Comparison of ENCODE assay signal across 12 cellular contexts in the genomic region with DNA sequence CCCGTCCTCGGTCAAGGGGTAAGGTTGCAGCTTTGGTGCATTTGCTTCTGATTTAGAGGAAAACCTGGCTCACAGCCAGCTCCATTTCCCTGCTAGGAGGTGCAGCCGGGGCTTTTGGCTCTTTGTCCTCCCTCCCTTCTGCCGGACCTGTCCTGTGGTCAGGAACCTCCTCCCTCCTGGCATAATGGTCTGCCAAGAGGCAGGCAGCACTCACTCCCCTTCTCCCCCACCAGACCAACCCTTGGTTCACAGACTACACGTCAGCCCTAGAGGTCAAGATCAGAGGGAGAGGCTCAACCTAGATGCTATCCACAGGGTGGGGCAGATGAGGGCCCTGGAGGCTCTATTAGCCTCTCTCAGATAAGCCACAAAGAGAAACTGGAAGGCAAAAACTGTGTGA.
DNase-seq lines count a peak whose midpoint lies in the region; ATAC-seq, FAIRE-seq and TF ChIP-seq lines count a peak whose summit lies in the region.
"Had no signal": no experiment of that assay in that cellular context is flagged by ENCODE, and none has a peak within 500 bp of the region (broad histone marks: within the 10 kb centered on the region; RNA-seq: fewer than 3 reads in every experiment).

No MANE protein-coding gene starts in this region.

- no peak overlapping the region for H3K4me3 Mint-ChIP-seq in stimulated activated effector memory CD8-positive, alpha-beta T cell treated with anti-CD3 and anti-CD28 coated beads, Interleukin-12 subunit alpha, Interleukin-12 subunit beta, amount 100 ng/mL, for 72 hours
- H3K4me3 Mint-ChIP-seq: effector memory CD8-positive, alpha-beta T cell had no signal

- FAIRE-seq in small intestine (lab: Jason Lieb, UNC) = no peak

- H2AFZ ChIP-seq in PC-3 (ENCODE audit: low read length) = no peak overlapping the region

- H3K9me3 Mint-ChIP-seq in stimulated activated effector memory CD8-positive, alpha-beta T cell treated with anti-CD3 and anti-CD28 coated beads, Interleukin-12 subunit alpha, Interleukin-12 subunit beta, amount 100 ng/mL, for 72 hours = no peaks in the 10 kb centered on the region
- H3K9me3 Mint-ChIP-seq: effector memory CD8-positive, alpha-beta T cell had no signal

- H3K9ac ChIP-seq in PC-3 (ENCODE audit: low read length) = peak overlapping the region; percentile 25

- H3K27ac Mint-ChIP-seq in stimulated activated effector memory CD8-positive, alpha-beta T cell treated with anti-CD3 and anti-CD28 coated beads, Interleukin-12 subunit alpha, Interleukin-12 subunit beta, amount 100 ng/mL, for 72 hours = no peak overlapping the region
- H3K27ac Mint-ChIP-seq: effector memory CD8-positive, alpha-beta T cell had no signal

- H3K9me3 ChIP-seq in PC-3 (ENCODE audit: low read length) (no peaks in the 10 kb centered on the region), small intestine (ENCODE audit: control insufficient read depth, low read depth) (no peaks in the 10 kb centered on the region)

- H3K4me2 ChIP-seq in PC-3 (ENCODE audit: low read length) = peak overlapping the region; percentile 62

- no peaks in the 10 kb centered on the region for H3K36me3 ChIP-seq in PC-3 (ENCODE audit: low read depth, low read length)
- no peaks in the 10 kb centered on the region for H3K36me3 ChIP-seq in small intestine (ENCODE audit: control insufficient read depth in 2 of 2, insufficient read depth in 2 of 2, low read length in 2 of 2)

- peak; percentile 70 for DNase-seq in NCI-H1436 treated with DMSO at 0.1 percent for 48 hours (lab: John Stamatoyannopoulos, UW)
- no peak for DNase-seq in NCI-H1436 (lab: John Stamatoyannopoulos, UW)
- DNase-seq in PC-3 = peak; percentile 89
- peak; percentile 59 for DNase-seq in fibroblast of the aortic adventitia (ENCODE audit: low read depth)
- peak; percentile 89 for DNase-seq in small intestine
- no peak for DNase-seq in activated T-cell treated with anti-CD3 and anti-CD28 coated beads, Interleukin-2, amount 50 U/mL, for 1 hour
- DNase-seq in stimulated activated effector memory CD8-positive, alpha-beta T cell treated with anti-CD3 and anti-CD28 coated beads, Interleukin-12 subunit alpha, Interleukin-12 subunit beta, amount 100 ng/mL, for 72 hours (ENCODE audit: low spot score in 2 of 2) = no peak
- DNase-seq: effector memory CD8-positive, alpha-beta T cell; hypothalamus; NCI-H524; T-helper 2 cell had no signal

- no peak overlapping the region for H3K4me3 ChIP-seq in PC-3 (ENCODE audit: low read length)
- H3K4me3 ChIP-seq in fibroblast of the aortic adventitia (ENCODE audit: low read depth, low read length) = no peak overlapping the region
- H3K4me3 ChIP-seq in small intestine (ENCODE audit: low read depth in 1 of 2, low read length in 2 of 2) = no peak overlapping the region

- no peaks in the 10 kb centered on the region for H4K20me1 ChIP-seq in PC-3 (ENCODE audit: low read length)

- intact Hi-C loops in PC-3 (cut with micrococcal nuclease) = no loop called here

- peaks cover 68% of the 10 kb centered on the region for H3K4me1 ChIP-seq in PC-3 (ENCODE audit: insufficient read depth, low read length)
- peaks cover 11 to 28% of the 10 kb centered on the region in 2 donors for H3K4me1 ChIP-seq in small intestine (ENCODE audit: control insufficient read depth in 2 of 2, insufficient read depth in 1 of 2, low read depth in 1 of 2, low read length in 1 of 2)

- H3K4me1 Mint-ChIP-seq in stimulated activated effector memory CD8-positive, alpha-beta T cell treated with anti-CD3 and anti-CD28 coated beads, Interleukin-12 subunit alpha, Interleukin-12 subunit beta, amount 100 ng/mL, for 72 hours = no peaks in the 10 kb centered on the region

- no TSS peak for BruUV-seq in PC-3 (replicated peaks; lab: Mats Ljungman, UMichigan)

- no peaks in the 10 kb centered on the region for H3K9me2 ChIP-seq in PC-3 (replicated peaks; ENCODE audit: low read length)

- no peak for TF ChIP-seq CTCF in PC-3 (conservative IDR thresholded peaks at IDR 0.05; ENCODE audit: low read depth, low read length)
- TF ChIP-seq CTCF in fibroblast of the aortic adventitia (IDR thresholded peaks at IDR 0.05; ENCODE audit: insufficient read depth, low read length) = no peak

- no peaks in the 10 kb centered on the region for H3K36me3 Mint-ChIP-seq in stimulated activated effector memory CD8-positive, alpha-beta T cell treated with anti-CD3 and anti-CD28 coated beads, Interleukin-12 subunit alpha, Interleukin-12 subunit beta, amount 100 ng/mL, for 72 hours

- peak; percentile 61 for ATAC-seq in PC-3
- ATAC-seq in HG03196 (IDR thresholded peaks at IDR 0.05; ENCODE audit: unreplicated experiment) = no peak
- ATAC-seq in stimulated activated effector memory CD8-positive, alpha-beta T cell treated with anti-CD3 and anti-CD28 coated beads, Interleukin-12 subunit alpha, Interleukin-12 subunit beta, amount 100 ng/mL, for 72 hours = no peak
- ATAC-seq: effector memory CD8-positive, alpha-beta T cell had no signal

- H3K79me2 ChIP-seq in PC-3 (ENCODE audit: low read length) = no peaks in the 10 kb centered on the region

- no peaks in the 10 kb centered on the region for H3K27me3 ChIP-seq in PC-3 (ENCODE audit: low read length)
- no peaks in the 10 kb centered on the region for H3K27me3 ChIP-seq in small intestine (ENCODE audit: control insufficient read depth in 2 of 2, insufficient read depth in 2 of 2, low read length in 2 of 2)

- CTCF ChIA-PET in PC-3 (lab: Charles Lee) = interaction anchor here (0.6 to 1.7 kb wide), 2 partner anchors 61 to 64 kb away, joined by 4 to 8 read pairs; partner anchors contain the start of gene PLXNA2

- POLR2A ChIA-PET in PC-3 (lab: Charles Lee; ENCODE audit: unreplicated experiment) = no interaction called here

- peaks cover 3% of the 10 kb centered on the region for H3F3A ChIP-seq in PC-3 (ENCODE audit: low read length, unreplicated experiment)

- WGBS in small intestine, 3 donors = 9 to 48% (median 27%) methylated on average over 5 of the region's 5 CpGs

- H3K27ac ChIP-seq in PC-3 (ENCODE audit: low read length) (peak overlapping the region; percentile 70), small intestine (ENCODE audit: low read depth in 1 of 2, low read length in 1 of 2) (peak overlapping the region; percentile 9 to 88)

Comparison
In these comparisons a context has a peak if more than half of its experiments do, and no peak if none do; other contexts are left out.
1. DNase-seq: peak in NCI-H1436 treated with DMSO at 0.1 percent for 48 hours (single experiment), PC-3 (single experiment), fibroblast of the aortic adventitia (single experiment) and small intestine (single experiment); none in NCI-H1436 (single experiment), activated T-cell treated with anti-CD3 and anti-CD28 coated beads, Interleukin-2, amount 50 U/mL, for 1 hour (single experiment) and stimulated activated effector memory CD8-positive, alpha-beta T cell treated with anti-CD3 and anti-CD28 coated beads, Interleukin-12 subunit alpha, Interleukin-12 subunit beta, amount 100 ng/mL, for 72 hours (0 of 2).